Comparison of ENCODE assay signal across 1 cellular context in genomic region chr3:101512521-101513418, GRCh38.
TF ChIP-seq lines count a peak whose summit lies in the region.

TSS of gene SENP7 (minus strand) at chr3:101513212. CDS start at chr3:101513130, 82 bp downstream.

TF ChIP-seq in GM23338, 12 proteins besides CTCF, POLR2A, EP300 and RAD21 (continued from another document):
- TF ChIP-seq ZNF462 (CRISPR knock-in tag; IDR thresholded peaks at IDR 0.05), result no peak
